Comparison of ENCODE assay signal across 20 cellular contexts in genomic region chr2:143688248-143688647, GRCh38.
A peak's percentile ranks its signal among the peaks of the same experiment; 100 is the strongest.
DNase-seq lines count a peak whose midpoint lies in the region; ATAC-seq and TF ChIP-seq lines count a peak whose summit lies in the region.
"Had no signal": no experiment of that assay in that cellular context is flagged by ENCODE, and none has a peak within 500 bp of the region (broad histone marks: within the 10 kb centered on the region; RNA-seq: fewer than 3 reads in every experiment).

No MANE protein-coding gene starts in this region.

- peak overlapping the region; percentile 4 for H3K27ac Mint-ChIP-seq in activated naive CD8-positive, alpha-beta T cell
- no peak overlapping the region for H3K27ac Mint-ChIP-seq in activated naive CD8-positive, alpha-beta T cell treated with anti-CD3 and anti-CD28 coated beads, Interleukin-2, amount 50 U/mL, for 24 hours
- H3K27ac Mint-ChIP-seq: CD14-positive monocyte had no signal

- intact Hi-C loops in breast epithelium (cut with DNase I; ENCODE audit: low total_unique reads), result no loop called here

- no peak for ATAC-seq in activated naive CD8-positive, alpha-beta T cell treated with anti-CD3 and anti-CD28 coated beads, Interleukin-2, amount 50 U/mL, for 24 hours
- ATAC-seq in GM21825 (IDR thresholded peaks at IDR 0.05; ENCODE audit: unreplicated experiment) (no peak), GM21367 (IDR thresholded peaks at IDR 0.05; ENCODE audit: unreplicated experiment) (no peak)
- ATAC-seq: A549 had no signal

- no peak overlapping the region for H3K9ac ChIP-seq in SK-N-MC (ENCODE audit: insufficient read length)
- H3K9ac ChIP-seq: BLaER1 treated with 17β-estradiol and CSF1 and Interleukin-3, amounts not matched to agents 10 nM and 100 nM had no signal

- no peak overlapping the region for H3K4me3 ChIP-seq in SK-N-MC
- no peak overlapping the region for H3K4me3 ChIP-seq in breast epithelium
- H3K4me3 ChIP-seq: A549; BLaER1 treated with 17β-estradiol and CSF1 and Interleukin-3, amounts not matched to agents 10 nM and 100 nM had no signal

- no peaks in the 10 kb centered on the region for H3K27me3 ChIP-seq in breast epithelium
- H3K27me3 ChIP-seq: BE2C; BLaER1 treated with 17β-estradiol and CSF1 and Interleukin-3, amounts not matched to agents 10 nM and 100 nM had no signal

- no peak for TF ChIP-seq POLR2A in breast epithelium (IDR thresholded peaks at IDR 0.05)

- H3K4me3 Mint-ChIP-seq in activated naive CD8-positive, alpha-beta T cell, result no peak overlapping the region
- H3K4me3 Mint-ChIP-seq in activated naive CD8-positive, alpha-beta T cell treated with anti-CD3 and anti-CD28 coated beads, Interleukin-2, amount 50 U/mL, for 24 hours, result no peak overlapping the region
- H3K4me3 Mint-ChIP-seq: CD14-positive monocyte; CD4-positive, alpha-beta T cell had no signal

- no peaks in the 10 kb centered on the region for H3K4me1 ChIP-seq in breast epithelium
- H3K4me1 ChIP-seq: A549; BE2C; BLaER1 treated with 17β-estradiol and CSF1 and Interleukin-3, amounts not matched to agents 10 nM and 100 nM had no signal

- 0 out of 2 replicates have a peak overlapping the region, but pooled peaks have one; percentile 39 for H3K27ac ChIP-seq in SK-N-MC
- H3K27ac ChIP-seq in breast epithelium, result no peak overlapping the region
- H3K27ac ChIP-seq: A549; BLaER1 treated with 17β-estradiol and CSF1 and Interleukin-3, amounts not matched to agents 10 nM and 100 nM had no signal

- no peaks in the 10 kb centered on the region for H3K9me3 ChIP-seq in SK-N-MC (ENCODE audit: low read depth, low read length)
- H3K9me3 ChIP-seq in breast epithelium, result no peaks in the 10 kb centered on the region
- H3K9me3 ChIP-seq: A549; BE2C; BLaER1 treated with 17β-estradiol and CSF1 and Interleukin-3, amounts not matched to agents 10 nM and 100 nM had no signal

- TF ChIP-seq CTCF in breast epithelium (IDR thresholded peaks at IDR 0.05), result no peak

- H3K9me3 Mint-ChIP-seq in activated naive CD8-positive, alpha-beta T cell (ENCODE audit: low read depth), result no peaks in the 10 kb centered on the region
- no peaks in the 10 kb centered on the region for H3K9me3 Mint-ChIP-seq in activated naive CD8-positive, alpha-beta T cell treated with anti-CD3 and anti-CD28 coated beads, Interleukin-2, amount 50 U/mL, for 24 hours
- H3K9me3 Mint-ChIP-seq: CD14-positive monocyte; CD4-positive, alpha-beta T cell had no signal

- H3K27me3 Mint-ChIP-seq in activated naive CD8-positive, alpha-beta T cell, result no peaks in the 10 kb centered on the region
- H3K27me3 Mint-ChIP-seq in activated naive CD8-positive, alpha-beta T cell treated with anti-CD3 and anti-CD28 coated beads, Interleukin-2, amount 50 U/mL, for 24 hours, result no peaks in the 10 kb centered on the region
- H3K27me3 Mint-ChIP-seq: CD4-positive, alpha-beta T cell had no signal

- H3K4me1 Mint-ChIP-seq in activated naive CD8-positive, alpha-beta T cell (ENCODE audit: low read depth), result peaks cover 38% of the 10 kb centered on the region
- peaks cover 33% of the 10 kb centered on the region for H3K4me1 Mint-ChIP-seq in activated naive CD8-positive, alpha-beta T cell treated with anti-CD3 and anti-CD28 coated beads, Interleukin-2, amount 50 U/mL, for 24 hours
- H3K4me1 Mint-ChIP-seq: CD14-positive monocyte had no signal

- H3K36me3 ChIP-seq in SK-N-MC (ENCODE audit: insufficient read depth, low read length) (no peaks in the 10 kb centered on the region), breast epithelium (no peaks in the 10 kb centered on the region)
- H3K36me3 ChIP-seq: BE2C had no signal

- DNase-seq in activated naive CD8-positive, alpha-beta T cell treated with anti-CD3 and anti-CD28 coated beads, Interleukin-2, amount 50 U/mL, for 24 hours, result no peak
- peak; percentile 7 for DNase-seq in EH (ENCODE audit: low read depth)
- DNase-seq in SK-N-MC (ENCODE audit: low read depth, low spot score), result no peak
- no peak for DNase-seq in breast epithelium (ENCODE audit: low spot score in 2 of 2)
- DNase-seq: 8988T; ACHN; AML-193; BE2C; Calu3; CD4-positive, alpha-beta T cell; COR-L47; DMS153; GOT3; HCEC 1CT had no signal

- peaks cover 17% of the 10 kb centered on the region for H3K36me3 Mint-ChIP-seq in activated naive CD8-positive, alpha-beta T cell
- H3K36me3 Mint-ChIP-seq in activated naive CD8-positive, alpha-beta T cell treated with anti-CD3 and anti-CD28 coated beads, Interleukin-2, amount 50 U/mL, for 24 hours (ENCODE audit: low read depth), result peaks cover 17% of the 10 kb centered on the region
